26 cellular contexts compared by ENCODE assay signal in genomic region chr10:71401969-71402368, GRCh38. TPM values are rescaled to one million over a fixed set of nuclear protein-coding genes. Genes with fewer than 3 reads are reported as not detected.
"Had no signal": no experiment of that assay in that cellular context is flagged by ENCODE, and none has a peak within 500 bp of the region (broad histone marks: within the 10 kb centered on the region; RNA-seq: fewer than 3 reads in every experiment).

No MANE protein-coding gene starts in this region.

- DNase-seq: activated CD4-positive, alpha-beta memory T cell treated with anti-CD3 and anti-CD28 coated beads, Interleukin-2, amount 10 ng/mL, durations not matched to agents 7 days and 5 days; activated CD4-positive, alpha-beta T cell treated with anti-CD3 and anti-CD28 coated beads for 1 hour; activated CD4-positive, alpha-beta T cell treated with anti-CD3 and anti-CD28 coated beads for 4 hours; activated CD4-positive, alpha-beta T cell treated with anti-CD3 and anti-CD28 coated beads, Interleukin-2, amount 10 ng/mL, durations not matched to agents 7 days and 5 days; activated CD4-positive, alpha-beta T cell treated with anti-CD3 and anti-CD28 coated beads, Interleukin-2, amount 50 U/mL, for 4 hours; activated effector memory CD4-positive, alpha-beta T cell treated with Interleukin-2 at 50 U/mL for 16 hours; activated gamma-delta T cell treated with Interleukin-2 at 50 U/mL for 16 hours; activated naive CD4-positive, alpha-beta T cell treated with anti-CD3 and anti-CD28 coated beads, Interleukin-2, amount 50 U/mL, for 16 hours; activated naive CD4-positive, alpha-beta T cell treated with Interleukin-2 at 50 U/mL for 16 hours; activated T-cell treated with anti-CD3 and anti-CD28 coated beads, Interleukin-2, amount 50 U/mL, for 4 hours; amniotic stem cell; anterior cingulate cortex; brain microvascular endothelial cell; dorsolateral prefrontal cortex; effector memory CD4-positive, alpha-beta T cell; erythroblast; foreskin keratinocyte; gastrocnemius medialis; glutamatergic neuron; T-helper 2 cell had no signal

- H3K4me3 Mint-ChIP-seq: activated CD4-positive, alpha-beta memory T cell treated with anti-CD3 and anti-CD28 coated beads, Interleukin-2, amount 10 ng/mL, durations not matched to agents 7 days and 5 days; activated CD4-positive, alpha-beta T cell treated with anti-CD3 and anti-CD28 coated beads, Interleukin-2, amount 10 ng/mL, durations not matched to agents 7 days and 5 days; activated naive CD8-positive, alpha-beta T cell; activated T-cell treated with anti-CD3 and anti-CD28 coated beads, Interleukin-2, amount 50 U/mL, for 4 hours; activated T-helper 17 cell treated with anti-CD3 and anti-CD28 coated beads, Interleukin-2, amount 50 U/mL, for 72 hours; central memory CD8-positive, alpha-beta T cell; dendritic cell treated with granulocyte-macrophage colony-stimulating factor and Interleukin-4, amounts not matched to agents 40 ng/mL and 50 ng/mL, for 4 days had no signal

- H3K9me3 Mint-ChIP-seq: activated CD4-positive, alpha-beta memory T cell treated with anti-CD3 and anti-CD28 coated beads, Interleukin-2, amount 10 ng/mL, durations not matched to agents 7 days and 5 days; activated CD4-positive, alpha-beta T cell treated with anti-CD3 and anti-CD28 coated beads, Interleukin-2, amount 10 ng/mL, durations not matched to agents 7 days and 5 days; activated T-cell treated with anti-CD3 and anti-CD28 coated beads, Interleukin-2, amount 50 U/mL, for 4 hours; activated T-helper 17 cell treated with anti-CD3 and anti-CD28 coated beads, Interleukin-2, amount 50 U/mL, for 72 hours; central memory CD8-positive, alpha-beta T cell; dendritic cell treated with granulocyte-macrophage colony-stimulating factor and Interleukin-4, amounts not matched to agents 40 ng/mL and 50 ng/mL, for 4 days had no signal

- H3K36me3 Mint-ChIP-seq: activated naive CD8-positive, alpha-beta T cell had no signal

- H3K4me1 Mint-ChIP-seq: activated CD4-positive, alpha-beta T cell treated with anti-CD3 and anti-CD28 coated beads, Interleukin-2, amount 10 ng/mL, durations not matched to agents 7 days and 5 days; activated T-helper 17 cell treated with anti-CD3 and anti-CD28 coated beads, Interleukin-2, amount 50 U/mL, for 72 hours had no signal

- ATAC-seq: activated T-cell treated with anti-CD3 and anti-CD28 coated beads, Interleukin-2, amount 50 U/mL, for 4 hours; activated T-helper 17 cell treated with anti-CD3 and anti-CD28 coated beads, Interleukin-2, amount 50 U/mL, for 72 hours; foreskin keratinocyte; gastrocnemius medialis had no signal

- H3K27ac Mint-ChIP-seq: activated CD4-positive, alpha-beta memory T cell treated with anti-CD3 and anti-CD28 coated beads, Interleukin-2, amount 10 ng/mL, durations not matched to agents 7 days and 5 days; activated CD4-positive, alpha-beta T cell treated with anti-CD3 and anti-CD28 coated beads, Interleukin-2, amount 10 ng/mL, durations not matched to agents 7 days and 5 days; activated naive CD8-positive, alpha-beta T cell; activated T-helper 17 cell treated with anti-CD3 and anti-CD28 coated beads, Interleukin-2, amount 50 U/mL, for 72 hours; dendritic cell treated with granulocyte-macrophage colony-stimulating factor and Interleukin-4, amounts not matched to agents 40 ng/mL and 50 ng/mL, for 4 days had no signal

RNA-seq across cellular contexts. Expression of gene CDH23, which starts 5.2 kb away (rescaled TPM):
- total RNA-seq: astrocyte, bronchial epithelial cell had no signal
